In genomic region chr12:95836185-95836609, GRCh38 we compare ENCODE assay signal across 1 cellular context.
A peak's percentile ranks its signal among the peaks of the same experiment; 100 is the strongest.
TF ChIP-seq lines count a peak whose summit lies in the region.

No MANE protein-coding gene starts in this region.

TF ChIP-seq in HCT116, 20 proteins besides CTCF, POLR2A, EP300 and RAD21:
- TF ChIP-seq ZBTB33 (IDR thresholded peaks at IDR 0.05; ENCODE audit: extremely low read depth, insufficient replicate concordance, low read length) (no peak), REST (IDR thresholded peaks at IDR 0.05; ENCODE audit: low read depth) (no peak), ZFX (IDR thresholded peaks at IDR 0.05) (no peak), JUND (IDR thresholded peaks at IDR 0.05) (peak; percentile 46; the same call in 1 of the 2 replicates), EGR1 (IDR thresholded peaks at IDR 0.05; ENCODE audit: low read depth) (no peak), SRF (IDR thresholded peaks at IDR 0.05; ENCODE audit: low read depth) (no peak), FOSL1 (IDR thresholded peaks at IDR 0.05; ENCODE audit: low read depth) (peak; percentile 59), EZH2phosphoT487 (IDR thresholded peaks at IDR 0.05; ENCODE audit: borderline replicate concordance) (no peak), ATF3 (IDR thresholded peaks at IDR 0.05) (no peak), ZNF274 (IDR thresholded peaks at IDR 0.05; ENCODE audit: low read depth, low read length) (no peak)
TF ChIP-seq in HCT116: peak in this region for 2.
